Comparison of ENCODE assay signal across 28 cellular contexts in genomic region chr16:16176328-16176727, GRCh38. TPM values are rescaled to one million over a fixed set of nuclear protein-coding genes. Genes with fewer than 3 reads are reported as not detected.
"Had no signal": no experiment of that assay in that cellular context is flagged by ENCODE, and none has a peak within 500 bp of the region (broad histone marks: within the 10 kb centered on the region; RNA-seq: fewer than 3 reads in every experiment).

No MANE protein-coding gene starts in this region.

- H3K27me3 ChIP-seq: neural progenitor cell, ovary, thyroid gland, tibial nerve, upper lobe of left lung, vagina had no signal

- DNase-seq: naive thymus-derived CD4-positive, alpha-beta T cell; natural killer cell; occipital lobe; ovary; psoas muscle; right cardiac atrium; spleen; stimulated activated CD4-positive, alpha-beta T cell treated with anti-CD3 and anti-CD28 coated beads, Interleukin-12 subunit alpha, Interleukin-12 subunit beta, amount 100 ng/mL, for 4 hours; stimulated activated CD4-positive, alpha-beta T cell treated with anti-CD3 and anti-CD28 coated beads, Interleukin-1b, Interleukin-23, amount 100 ng/mL, for 48 hours; stimulated activated CD4-positive, alpha-beta T cell treated with anti-CD3 and anti-CD28 coated beads, Interleukin-4, amount 100 ng/mL, for 1 hour; stimulated activated CD4-positive, alpha-beta T cell treated with anti-CD3 and anti-CD28 coated beads, Interleukin-4, amount 100 ng/mL, for 4 hours; stimulated activated CD8-positive, alpha-beta memory T cell treated with anti-CD3 and anti-CD28 coated beads, Interleukin-4, amount 100 ng/mL, for 48 hours; stimulated activated naive CD4-positive, alpha-beta T cell; stimulated activated naive CD8-positive, alpha-beta T cell treated with anti-CD3 and anti-CD28 coated beads, Interleukin-15, amount 100 ng/mL, for 72 hours; stimulated activated naive CD8-positive, alpha-beta T cell treated with anti-CD3 and anti-CD28 coated beads, Interleukin-15, Interleukin-2, amounts not matched to agents 100 U/mL and 50 U/mL, for 24 hours; thyroid gland; trophoblast cell; upper lobe of left lung had no signal

- ATAC-seq: naive thymus-derived CD4-positive, alpha-beta T cell; natural killer cell; psoas muscle; sciatic nerve; stimulated activated memory B cell treated with anti-CD40 and anti-IgM and Interleukin-4, amounts not matched to agents 10 μg/mL and 1 μg/mL and 100 μg/mL, for 72 hours; stimulated activated naive CD8-positive, alpha-beta T cell treated with anti-CD3 and anti-CD28 coated beads, Interleukin-15, amount 100 ng/mL, for 72 hours; stimulated activated naive CD8-positive, alpha-beta T cell treated with anti-CD3 and anti-CD28 coated beads, Interleukin-15, Interleukin-2, amounts not matched to agents 100 U/mL and 50 U/mL, for 24 hours had no signal

- H3K36me3 ChIP-seq: neural progenitor cell, ovary, spleen, thoracic aorta, thyroid gland, tibial nerve, vagina had no signal

- H3K9me3 ChIP-seq: ovary, thoracic aorta, thyroid gland, upper lobe of left lung, vagina had no signal

- H3K9ac ChIP-seq: neural progenitor cell, parathyroid adenoma had no signal

- H3K4me1 ChIP-seq: neural progenitor cell, parathyroid adenoma, psoas muscle, spleen, thyroid gland, tibial nerve, upper lobe of left lung, vagina had no signal

- H3K27ac ChIP-seq: neural progenitor cell, ovary, parathyroid adenoma, psoas muscle, skin epidermis, spleen, thoracic aorta, thyroid gland, tibial nerve, upper lobe of left lung, vagina had no signal

- H3K4me3 ChIP-seq: neural progenitor cell, ovary, psoas muscle, skin epidermis, smooth muscle cell, spleen, thoracic aorta, thyroid gland, tibial nerve, upper lobe of left lung, vagina had no signal

RNA-seq across cellular contexts. Expression of gene ABCC6, which starts 47.0 kb away (rescaled TPM):
- polyA plus RNA-seq: neural cell had no signal
